Comparison of ENCODE assay signal across 27 cellular contexts in genomic region chr21:45334591-45335081, GRCh38. TPM values are rescaled to one million over a fixed set of nuclear protein-coding genes. Genes with fewer than 3 reads are reported as not detected.
A peak's percentile ranks its signal among the peaks of the same experiment; 100 is the strongest.
DNase-seq lines count a peak whose midpoint lies in the region; ATAC-seq and TF ChIP-seq lines count a peak whose summit lies in the region.
"Had no signal": no experiment of that assay in that cellular context is flagged by ENCODE, and none has a peak within 500 bp of the region (broad histone marks: within the 10 kb centered on the region; RNA-seq: fewer than 3 reads in every experiment).

No MANE protein-coding gene starts in this region.

- H3K4me3 ChIP-seq in Caco-2 (ENCODE audit: low read depth, low read length) (no peak overlapping the region), SJSA1 (no peak overlapping the region), lower lobe of right lung (no peak overlapping the region)
- H3K4me3 ChIP-seq: heart right ventricle, mucosa of descending colon, testis had no signal

- CTCF ChIA-PET in Caco-2 (lab: Charles Lee): interaction anchor here (1.1 kb wide), 1 partner anchor 109 kb away, joined by 3 read pairs; no protein-coding TSS in a partner anchor

- no TSS peak for BruUV-seq in Caco-2 (replicated peaks; lab: Mats Ljungman, UMichigan)

- ATAC-seq in lower lobe of right lung (no peak), HG02623 (IDR thresholded peaks at IDR 0.05; ENCODE audit: unreplicated experiment) (no peak)
- ATAC-seq: heart right ventricle; left colon; mucosa of descending colon; stimulated activated memory B cell treated with anti-CD40 and anti-IgM and Interleukin-4, amounts not matched to agents 10 μg/mL and 1 μg/mL and 100 μg/mL, for 72 hours had no signal

- H3K9me3 ChIP-seq in Caco-2 (no peaks in the 10 kb centered on the region), SJSA1 (replicated peaks) (no peaks in the 10 kb centered on the region), lower lobe of right lung (no peaks in the 10 kb centered on the region)
- H3K9me3 ChIP-seq: heart right ventricle, mucosa of descending colon, testis had no signal

- H3K27me3 ChIP-seq in Caco-2 (replicated peaks; ENCODE audit: control insufficient read depth, insufficient read depth, low read length): no peaks in the 10 kb centered on the region
- H3K27me3 ChIP-seq in SJSA1 (replicated peaks): no peaks in the 10 kb centered on the region
- no peaks in the 10 kb centered on the region for H3K27me3 ChIP-seq in lower lobe of right lung (ENCODE audit: low read depth)
- H3K27me3 ChIP-seq: brain microvascular endothelial cell, heart right ventricle, testis had no signal

- H3K27me3 Mint-ChIP-seq in Caco-2 (ENCODE audit: insufficient read depth, unreplicated experiment) (no peaks in the 10 kb centered on the region), progenitor cell of endocrine pancreas (peaks cover 16% of the 10 kb centered on the region)
- H3K27me3 Mint-ChIP-seq: CD4-positive, alpha-beta T cell had no signal

- intact Hi-C loops in Caco-2 (cut with micrococcal nuclease; ENCODE audit: unreplicated experiment) (loop anchor here (5.0 kb wide), 2 partner anchors 42 to 103 kb away; no protein-coding TSS in a partner anchor), lower lobe of right lung (cut with DNase I) (no loop called here)

- TF ChIP-seq CTCF in Caco-2 (IDR thresholded peaks at IDR 0.05; ENCODE audit: insufficient read depth in 1 of 2, low read depth in 1 of 2, low read length in 1 of 2, severe bottlenecking in 1 of 2, unreplicated experiment in 1 of 2) (no peak), lower lobe of right lung (IDR thresholded peaks at IDR 0.05) (no peak), progenitor cell of endocrine pancreas (IDR thresholded peaks at IDR 0.05; ENCODE audit: unreplicated experiment) (no peak)

- H3K27ac ChIP-seq in SJSA1: peak overlapping the region; percentile 92
- no peak overlapping the region for H3K27ac ChIP-seq in lower lobe of right lung
- H3K27ac ChIP-seq: heart right ventricle, testis had no signal

- H3K27ac Mint-ChIP-seq in Caco-2 (ENCODE audit: unreplicated experiment) (peak overlapping the region; percentile 92), progenitor cell of endocrine pancreas (peak overlapping the region; percentile 80)
- H3K27ac Mint-ChIP-seq: activated B cell treated with CpG ODN at 0.5 μM for 24 hours; activated T-helper 2 cell treated with anti-CD3 and anti-CD28 coated beads, Interferon-gamma antibody, Interleukin-2, Interleukin-4, amounts not matched to agents 10 μg/mL and 5 μg/mL and 100 μg/mL, durations not matched to agents 14 hours and 24 hours and 36 hours; CD4-positive, alpha-beta T cell; nephron progenitor cell; stimulated activated memory B cell treated with anti-CD40 and anti-IgM and Interleukin-4, amounts not matched to agents 10 μg/mL and 1 μg/mL and 100 μg/mL, for 72 hours had no signal

- no peaks in the 10 kb centered on the region for H3K9me3 Mint-ChIP-seq in Caco-2 (ENCODE audit: unreplicated experiment)
- no peaks in the 10 kb centered on the region for H3K9me3 Mint-ChIP-seq in progenitor cell of endocrine pancreas (ENCODE audit: low read depth)
- H3K9me3 Mint-ChIP-seq: activated B cell treated with CpG ODN at 0.5 μM for 24 hours; activated T-helper 2 cell treated with anti-CD3 and anti-CD28 coated beads, Interferon-gamma antibody, Interleukin-2, Interleukin-4, amounts not matched to agents 10 μg/mL and 5 μg/mL and 100 μg/mL, durations not matched to agents 14 hours and 24 hours and 36 hours; CD4-positive, alpha-beta T cell; nephron progenitor cell; stimulated activated memory B cell treated with anti-CD40 and anti-IgM and Interleukin-4, amounts not matched to agents 10 μg/mL and 1 μg/mL and 100 μg/mL, for 72 hours had no signal

- peaks cover 65% of the 10 kb centered on the region for H3K4me1 ChIP-seq in Caco-2
- peaks cover 50% of the 10 kb centered on the region for H3K4me1 ChIP-seq in SJSA1 (replicated peaks)
- peaks cover 10% of the 10 kb centered on the region for H3K4me1 ChIP-seq in lower lobe of right lung

- H3K4me3 Mint-ChIP-seq in Caco-2 (ENCODE audit: unreplicated experiment): peak overlapping the region; percentile 24
- no peak overlapping the region for H3K4me3 Mint-ChIP-seq in progenitor cell of endocrine pancreas (ENCODE audit: low read depth)
- H3K4me3 Mint-ChIP-seq: activated B cell treated with CpG ODN at 0.5 μM for 24 hours; CD4-positive, alpha-beta T cell; stimulated activated memory B cell treated with anti-CD40 and anti-IgM and Interleukin-4, amounts not matched to agents 10 μg/mL and 1 μg/mL and 100 μg/mL, for 72 hours had no signal

- peaks cover 39% of the 10 kb centered on the region for H3K4me1 Mint-ChIP-seq in Caco-2 (ENCODE audit: low read depth, unreplicated experiment)
- H3K4me1 Mint-ChIP-seq in progenitor cell of endocrine pancreas (ENCODE audit: low read depth): peaks cover 35% of the 10 kb centered on the region
- H3K4me1 Mint-ChIP-seq: activated B cell treated with CpG ODN at 0.5 μM for 24 hours; stimulated activated memory B cell treated with anti-CD40 and anti-IgM and Interleukin-4, amounts not matched to agents 10 μg/mL and 1 μg/mL and 100 μg/mL, for 72 hours had no signal

- POLR2A ChIA-PET in Caco-2 (lab: Charles Lee): no interaction called here

- H3K36me3 ChIP-seq in Caco-2 (ENCODE audit: control insufficient read depth, insufficient read depth, low read length): no peaks in the 10 kb centered on the region; the same call in 1 of the 2 replicates
- H3K36me3 ChIP-seq in SJSA1: no peaks in the 10 kb centered on the region
- H3K36me3 ChIP-seq in lower lobe of right lung: no peaks in the 10 kb centered on the region
- H3K36me3 ChIP-seq: brain microvascular endothelial cell, heart right ventricle had no signal

- H3K36me3 Mint-ChIP-seq in Caco-2 (ENCODE audit: insufficient read depth, unreplicated experiment): peaks cover under 1% of the 10 kb centered on the region
- no peaks in the 10 kb centered on the region for H3K36me3 Mint-ChIP-seq in progenitor cell of endocrine pancreas (ENCODE audit: insufficient read depth)
- H3K36me3 Mint-ChIP-seq: stimulated activated memory B cell treated with anti-CD40 and anti-IgM and Interleukin-4, amounts not matched to agents 10 μg/mL and 1 μg/mL and 100 μg/mL, for 72 hours had no signal

- DNase-seq in Caco-2: peak in 1 of 2 experiments; percentile 28
- DNase-seq in SJSA1 (ENCODE audit: low read depth in 1 of 2, low spot score in 2 of 2): no peak
- peak; percentile 20 for DNase-seq in lower lobe of right lung
- DNase-seq in progenitor cell of endocrine pancreas (ENCODE audit: low spot score, unreplicated experiment): no peak
- no peak for DNase-seq in activated naive CD4-positive, alpha-beta T cell treated with Interleukin-2 at 50 U/mL for 16 hours
- no peak for DNase-seq in NCI-H187 (lab: John Stamatoyannopoulos, UW)
- DNase-seq: activated B cell treated with CpG ODN at 0.5 μM for 24 hours; activated CD4-positive, alpha-beta T cell treated with anti-CD3 and anti-CD28 coated beads, Interleukin-2, amount 50 U/mL, for 4 hours; activated CD8-positive, alpha-beta memory T cell treated with anti-CD3 and anti-CD28 coated beads, Interleukin-2, amount 50 U/mL, for 48 hours; brain microvascular endothelial cell; CD4-positive, alpha-beta T cell; DMS 273 treated with DMSO at 0.1 percent for 48 hours; effector CD8-positive, alpha-beta T cell; erythroblast; mucosa of descending colon; NCI-H1105; NCI-H2029 treated with DMSO at 0.1 percent for 48 hours; NCI-H226; nephron progenitor cell; stimulated activated CD4-positive, alpha-beta T cell treated with anti-CD3 and anti-CD28 coated beads, Interleukin-4, amount 100 ng/mL, for 1 hour; T1000; testis had no signal

RNA-seq across cellular contexts. Expression of gene POFUT2, which starts 46.9 kb away (rescaled TPM):
- 32.0 and 36.5 TPM in 2 replicates for total RNA-seq in Caco-2 (2022)
- total RNA-seq in SJSA1 (2014; rRNA removed; shearing (Covaris generic)): 32.6 and 42.0 TPM in 2 replicates
- total RNA-seq in lower lobe of right lung: 29.1 TPM
- total RNA-seq in progenitor cell of endocrine pancreas: 47.8 and 51.5 TPM in 2 replicates
